In the genomic region with DNA sequence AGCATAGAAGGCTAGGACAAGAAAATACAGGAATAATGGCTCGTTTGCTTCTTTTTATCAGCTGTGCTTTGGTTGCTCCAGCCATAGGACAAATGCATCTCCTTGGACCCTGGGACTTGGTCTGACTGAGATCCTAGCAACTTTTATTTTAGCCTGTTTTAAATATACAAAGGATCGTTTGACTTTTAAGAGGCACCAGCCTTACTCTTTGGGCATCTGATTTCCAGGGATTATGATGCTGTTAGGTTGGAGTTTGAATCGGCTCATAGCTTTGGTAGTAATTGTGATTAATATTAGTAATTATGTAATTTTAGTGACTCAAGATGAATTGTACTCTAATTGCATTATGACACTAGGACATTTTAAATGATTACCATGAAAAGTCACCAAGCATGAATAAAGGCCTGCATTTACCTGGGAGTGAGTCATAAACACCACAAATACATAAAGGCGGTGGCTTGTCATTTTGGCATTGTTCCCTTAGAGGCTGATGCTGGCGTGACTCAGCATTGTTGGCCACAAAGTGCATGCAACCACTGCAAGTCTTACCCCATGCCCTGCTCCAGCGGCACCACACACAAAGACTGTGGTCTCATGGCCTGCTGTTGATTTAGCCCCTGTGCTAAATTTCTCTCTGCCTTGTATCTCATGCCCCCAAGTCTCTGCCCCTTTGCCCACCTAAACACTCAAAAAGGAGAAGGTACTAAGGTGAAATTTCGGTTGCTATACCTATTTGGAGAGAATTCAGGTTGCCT, we compare ENCODE assay signal across 8 cellular contexts. TPM values are rescaled to one million over a fixed set of nuclear protein-coding genes. Genes with fewer than 3 reads are reported as not detected.
A peak's percentile ranks its signal among the peaks of the same experiment; 100 is the strongest.
DNase-seq lines count a peak whose midpoint lies in the region; ATAC-seq, FAIRE-seq and TF ChIP-seq lines count a peak whose summit lies in the region.

No MANE protein-coding gene starts in this region.

- intact Hi-C loops in kidney (cut with DNase I): no loop called here

- H3K27ac Mint-ChIP-seq in chondrocyte (ENCODE audit: unreplicated experiment): no peak overlapping the region

- no peak overlapping the region for H3K9ac ChIP-seq in DND-41 (ENCODE audit: low read depth, low read length)
- H3K9ac ChIP-seq in HUES64 (ENCODE audit: low read depth, low read length): peak overlapping the region; percentile 58; the same call in 1 of the 2 replicates
- peak overlapping the region; percentile 17 for H3K9ac ChIP-seq in adipocyte (ENCODE audit: low read length)
- no peak overlapping the region for H3K9ac ChIP-seq in kidney (ENCODE audit: low read length in 2 of 2)

- H3K4me1 ChIP-seq in DND-41 (ENCODE audit: insufficient read depth, low read length) (no peaks in the 10 kb centered on the region), HUES64 (ENCODE audit: insufficient read depth, low read length) (peaks cover 4% of the 10 kb centered on the region), adipocyte (ENCODE audit: control insufficient read depth, insufficient read depth, low read length) (peaks cover 49% of the 10 kb centered on the region), kidney (ENCODE audit: control insufficient read depth in 1 of 2, insufficient read depth in 1 of 2, low read depth in 1 of 2, low read length in 2 of 2) (peaks cover 5 to 9% of the 10 kb centered on the region in 2 donors)

- no peak overlapping the region for H2AFZ ChIP-seq in DND-41 (ENCODE audit: low read depth, low read length)

- H4K20me1 ChIP-seq in DND-41 (ENCODE audit: insufficient read depth, low read length): no peaks in the 10 kb centered on the region

- no peaks in the 10 kb centered on the region for H3K9me3 Mint-ChIP-seq in chondrocyte (ENCODE audit: low read depth)

- H3K36me3 ChIP-seq in DND-41 (ENCODE audit: insufficient read depth, low read length) (no peaks in the 10 kb centered on the region), HUES64 (ENCODE audit: insufficient read depth, low read length) (no peaks in the 10 kb centered on the region), adipocyte (ENCODE audit: control insufficient read depth, insufficient read depth, low read length, severe bottlenecking) (no peaks in the 10 kb centered on the region), kidney (ENCODE audit: control insufficient read depth in 1 of 2, insufficient read depth in 2 of 2, low read length in 2 of 2) (peaks cover 4 to 15% of the 10 kb centered on the region in 2 donors)

- DNase-seq in DND-41: peak; percentile 38
- peak; percentile 84 for DNase-seq in SKM-1 treated with dmso at 0.1 percent for 144 hours (lab: John Stamatoyannopoulos, UW; ENCODE audit: unreplicated experiment)
- peak; percentile 95 for DNase-seq in adipocyte (ENCODE audit: low read depth)
- peak; percentile 82 for DNase-seq in kidney
- peak; percentile 18 for DNase-seq in stimulated activated CD8-positive, alpha-beta memory T cell treated with anti-CD3 and anti-CD28 coated beads, Interleukin-15, amount 100 ng/mL, for 24 hours (ENCODE audit: low read depth)
- DNase-seq in chondrocyte (ENCODE audit: low spot score): no peak

- 82% methylated on average over 7 of the region's 7 CpGs for WGBS in HUES64

- H3K36me3 Mint-ChIP-seq in chondrocyte (ENCODE audit: low read depth): no peaks in the 10 kb centered on the region

- no peak overlapping the region for H3K27ac ChIP-seq in DND-41 (ENCODE audit: low read length)
- peak overlapping the region; percentile 62 for H3K27ac ChIP-seq in HUES64 (ENCODE audit: low read depth, low read length)
- peak overlapping the region; percentile 47 to 54 for H3K27ac ChIP-seq in kidney (ENCODE audit: low read depth in 2 of 2, low read length in 2 of 2)

- H3K79me2 ChIP-seq in DND-41 (ENCODE audit: insufficient read depth, low read length): no peaks in the 10 kb centered on the region

- H3K4me3 ChIP-seq in DND-41 (ENCODE audit: low read depth in 1 of 2, low read length in 2 of 2) (no peak overlapping the region), HUES64 (ENCODE audit: low read length) (no peak overlapping the region), adipocyte (ENCODE audit: low read length) (peak overlapping the region; percentile 29), kidney (ENCODE audit: low read length in 2 of 2) (no peak overlapping the region)

- TF ChIP-seq CTCF in DND-41 (IDR thresholded peaks at IDR 0.05; ENCODE audit: borderline replicate concordance, extremely low read depth, low read length, poor library complexity, severe bottlenecking) (no peak), kidney (IDR thresholded peaks at IDR 0.05; ENCODE audit: borderline replicate concordance, extremely low read depth, insufficient read depth) (no peak), chondrocyte (IDR thresholded peaks at IDR 0.05) (no peak)

- H3K27me3 Mint-ChIP-seq in chondrocyte (ENCODE audit: low read depth): no peaks in the 10 kb centered on the region

- no peak overlapping the region for H3K4me3 Mint-ChIP-seq in chondrocyte (ENCODE audit: unreplicated experiment)

- no peaks in the 10 kb centered on the region for H3K27me3 ChIP-seq in DND-41 (ENCODE audit: insufficient read depth, low read length, poor library complexity)
- H3K27me3 ChIP-seq in HUES64 (ENCODE audit: insufficient read depth, low read length): no peaks in the 10 kb centered on the region
- H3K27me3 ChIP-seq in adipocyte (replicated peaks; ENCODE audit: control insufficient read depth, insufficient read depth, low read length): no peaks in the 10 kb centered on the region

- no peak overlapping the region for H3K4me2 ChIP-seq in DND-41 (ENCODE audit: insufficient read depth, low read length)

- peaks cover 3% of the 10 kb centered on the region for H3K4me1 Mint-ChIP-seq in chondrocyte (ENCODE audit: low read depth)

- ATAC-seq in DND-41 (ENCODE audit: insufficient read depth, low read depth): peak; percentile 74
- ATAC-seq in GM21737 (IDR thresholded peaks at IDR 0.05; ENCODE audit: unreplicated experiment): peak; percentile 91

- H3K9me3 ChIP-seq in DND-41 (ENCODE audit: insufficient read depth, low read length, severe bottlenecking) (no peaks in the 10 kb centered on the region), HUES64 (ENCODE audit: insufficient read depth, low read depth, low read length) (no peaks in the 10 kb centered on the region), adipocyte (ENCODE audit: control insufficient read depth, low read length) (no peaks in the 10 kb centered on the region), kidney (ENCODE audit: control insufficient read depth in 1 of 2, low read length in 2 of 2) (no peaks in the 10 kb centered on the region)

- FAIRE-seq in kidney (lab: Jason Lieb, UNC): no peak

RNA-seq across cellular contexts. Expression of gene GPAT3, which starts 12.4 kb away (rescaled TPM):
- 0.85 TPM for polyA plus RNA-seq in HUES64 (2013, experiment 1 of 2)
- 1.1 TPM for polyA plus RNA-seq in HUES64 (2013, experiment 2 of 2)
- 11.4 TPM for total RNA-seq in kidney
- polyA plus RNA-seq in kidney (ENCODE audit: insufficient read depth, low read depth, low replicate concordance): 25.3 TPM
- 0.07 to 0.17 TPM (median 0.15 TPM) in 3 replicates for total RNA-seq in chondrocyte

Comparison
In these comparisons a context has a peak if more than half of its experiments do, and no peak if none do; other contexts are left out.
1. H3K9ac ChIP-seq: peak in HUES64 (single experiment) and adipocyte (single experiment); none in DND-41 (single experiment) and kidney (0 of 2).
2. RNA of gene GPAT3, which starts 12.4 kb away (total RNA-seq): 11.4 TPM in kidney (single experiment); 0.07 to 0.17 TPM in chondrocyte; every median in the first group is over 10 times any median in the second.